ENCODE assay signal across 8 cellular contexts in the genomic region with DNA sequence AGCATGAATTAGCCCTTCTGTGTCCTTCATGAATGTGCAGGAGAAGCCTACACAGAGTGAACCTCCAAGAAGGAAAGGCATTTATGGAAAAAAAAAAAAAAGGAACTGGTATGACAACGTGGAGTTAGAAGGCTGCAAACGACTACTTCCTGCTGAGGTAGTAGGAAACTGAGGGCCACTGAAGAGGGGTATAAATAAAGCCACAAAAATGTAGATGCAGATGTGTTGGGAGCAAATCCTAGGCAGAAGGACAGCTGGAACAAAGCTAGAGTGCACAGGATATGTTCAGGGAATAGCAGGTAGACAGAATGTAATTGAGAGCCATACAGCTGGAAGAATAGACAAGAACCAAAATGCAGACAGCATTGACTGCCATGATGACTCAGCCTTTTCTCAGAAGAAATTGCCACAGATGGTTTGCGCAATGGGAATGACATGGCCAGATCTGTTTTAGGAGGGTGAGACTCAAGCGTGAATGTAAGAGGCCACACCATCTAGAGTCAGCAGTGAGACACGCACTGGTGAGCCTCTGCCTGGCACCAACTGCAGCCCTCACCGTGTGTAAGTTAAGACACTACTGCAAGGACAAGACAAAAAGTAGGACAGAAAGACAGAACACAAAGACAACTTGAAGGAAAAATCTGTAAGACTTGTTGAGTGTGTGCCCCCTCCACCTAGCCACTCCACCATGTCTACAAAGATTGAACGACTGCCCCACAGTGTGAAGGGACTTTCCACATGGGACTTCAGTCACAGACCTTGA.
A peak's percentile ranks its signal among the peaks of the same experiment; 100 is the strongest.
DNase-seq lines count a peak whose midpoint lies in the region; ATAC-seq and TF ChIP-seq lines count a peak whose summit lies in the region.

No MANE protein-coding gene starts in this region.

- no peaks in the 10 kb centered on the region for H3K27me3 Mint-ChIP-seq in progenitor cell of endocrine pancreas

- peak; percentile 62 for ATAC-seq in HG02981 (IDR thresholded peaks at IDR 0.05; ENCODE audit: unreplicated experiment)

- peaks cover 4% of the 10 kb centered on the region for H3K9me3 Mint-ChIP-seq in progenitor cell of endocrine pancreas (ENCODE audit: low read depth)

- H3K27ac Mint-ChIP-seq in progenitor cell of endocrine pancreas, result peak overlapping the region; percentile 7

- H3K4me3 Mint-ChIP-seq in progenitor cell of endocrine pancreas (ENCODE audit: low read depth), result no peak overlapping the region

- H3K36me3 Mint-ChIP-seq in progenitor cell of endocrine pancreas (ENCODE audit: insufficient read depth), result no peaks in the 10 kb centered on the region

- TF ChIP-seq CTCF in progenitor cell of endocrine pancreas (IDR thresholded peaks at IDR 0.05; ENCODE audit: unreplicated experiment), result no peak

- peaks cover 3% of the 10 kb centered on the region for H3K4me1 Mint-ChIP-seq in progenitor cell of endocrine pancreas (ENCODE audit: low read depth)

- peak; percentile 94 for DNase-seq in CD1c-positive myeloid dendritic cell (ENCODE audit: extremely low spot score)
- DNase-seq in UCSD-AML1 (lab: John Stamatoyannopoulos, UW; ENCODE audit: unreplicated experiment), result peak; percentile 79
- DNase-seq in foreskin melanocyte, result peak; percentile 27
- DNase-seq in progenitor cell of endocrine pancreas (ENCODE audit: low spot score, unreplicated experiment), result no peak
- no peak for DNase-seq in NCI-H2227 (lab: John Stamatoyannopoulos, UW; ENCODE audit: unreplicated experiment)
- DNase-seq in stimulated activated CD4-positive, alpha-beta T cell treated with anti-CD3 and anti-CD28 coated beads, Interleukin-4, amount 100 ng/mL, for 24 hours, result no peak
- DNase-seq in NCI-H524 treated with DMSO at 0.1 percent for 48 hours (lab: John Stamatoyannopoulos, UW), result no peak

Comparison
In these comparisons a context has a peak if more than half of its experiments do, and no peak if none do; other contexts are left out.
1. DNase-seq: peak in CD1c-positive myeloid dendritic cell (single experiment), UCSD-AML1 (single experiment) and foreskin melanocyte (single experiment); none in progenitor cell of endocrine pancreas (single experiment), NCI-H2227 (single experiment), stimulated activated CD4-positive, alpha-beta T cell treated with anti-CD3 and anti-CD28 coated beads, Interleukin-4, amount 100 ng/mL, for 24 hours (single experiment) and NCI-H524 treated with DMSO at 0.1 percent for 48 hours (single experiment).